ENCODE assay signal across 9 cellular contexts in genomic region chr12:22709292-22709691, GRCh38.
DNase-seq lines count a peak whose midpoint lies in the region; ATAC-seq and TF ChIP-seq lines count a peak whose summit lies in the region.
"Had no signal": no experiment of that assay in that cellular context is flagged by ENCODE, and none has a peak within 500 bp of the region (broad histone marks: within the 10 kb centered on the region; RNA-seq: fewer than 3 reads in every experiment).

No MANE protein-coding gene starts in this region.

- 15% methylated on average over 5 of the region's 5 CpGs for WGBS in esophagus muscularis mucosa

- peaks cover 0 to 8% (median 3%) of the 10 kb centered on the region in 4 donors for H3K4me1 ChIP-seq in esophagus muscularis mucosa
- no peaks in the 10 kb centered on the region for H3K4me1 ChIP-seq in stomach smooth muscle (ENCODE audit: control insufficient read depth, insufficient read depth, low read length)

- TF ChIP-seq EP300 in esophagus muscularis mucosa (IDR thresholded peaks at IDR 0.05), result no peak

- peak; percentile 32 for DNase-seq in NCI-H2171 treated with DMSO at 0.1 percent for 48 hours (lab: John Stamatoyannopoulos, UW)
- no peak for DNase-seq in NCI-H2171 (lab: John Stamatoyannopoulos, UW)
- peak; percentile 31 for DNase-seq in NCI-H446 treated with DMSO at 0.1 percent for 48 hours (lab: John Stamatoyannopoulos, UW)
- DNase-seq in esophagus muscularis mucosa (ENCODE audit: extremely low spot score), result no peak
- no peak for DNase-seq in globus pallidus (ENCODE audit: low spot score)
- no peak for DNase-seq in amygdala (lab: John Stamatoyannopoulos, UW)

- H3K27ac ChIP-seq in esophagus muscularis mucosa (replicated peaks in 1 of 4) (peak overlapping the region in 1 of 4 donors; percentile 17), stomach smooth muscle (ENCODE audit: low read length) (no peak overlapping the region)
- H3K27ac ChIP-seq: BLaER1 had no signal

- no peaks in the 10 kb centered on the region for H3K27me3 ChIP-seq in esophagus muscularis mucosa
- H3K27me3 ChIP-seq in stomach smooth muscle (ENCODE audit: control insufficient read depth in 1 of 2, insufficient read depth in 2 of 2, low read length in 2 of 2), result no peaks in the 10 kb centered on the region
- H3K27me3 ChIP-seq: BLaER1 had no signal

- TF ChIP-seq CTCF in esophagus muscularis mucosa (IDR thresholded peaks at IDR 0.05), result peak; percentile 60 to 74 (median 74)

- no peak overlapping the region for H3K9ac ChIP-seq in stomach smooth muscle (ENCODE audit: low read length in 2 of 2)
- H3K9ac ChIP-seq: BLaER1 had no signal

- H3K9me3 ChIP-seq in esophagus muscularis mucosa (no peaks in the 10 kb centered on the region), stomach smooth muscle (ENCODE audit: control insufficient read depth in 2 of 2, low read length in 2 of 2) (no peaks in the 10 kb centered on the region)
- H3K9me3 ChIP-seq: BLaER1 had no signal

- ATAC-seq in HG02943 (IDR thresholded peaks at IDR 0.05; ENCODE audit: low read depth, unreplicated experiment), result peak; percentile 74

- H3K4me3 ChIP-seq in esophagus muscularis mucosa (no peak overlapping the region), stomach smooth muscle (ENCODE audit: low read length in 2 of 2) (peak overlapping the region; percentile 32 to 47)
- H3K4me3 ChIP-seq: BLaER1 had no signal

- no peak for TF ChIP-seq POLR2A in esophagus muscularis mucosa (IDR thresholded peaks at IDR 0.05; ENCODE audit: low read depth)

- H3K36me3 ChIP-seq in esophagus muscularis mucosa, result no peaks in the 10 kb centered on the region
- H3K36me3 ChIP-seq in stomach smooth muscle (ENCODE audit: control insufficient read depth in 2 of 2, insufficient read depth in 2 of 2, low read length in 2 of 2), result no peaks in the 10 kb centered on the region
- H3K36me3 ChIP-seq: BLaER1 had no signal

- intact Hi-C loops in esophagus muscularis mucosa (cut with DNase I), result loop anchor here (5.0 kb wide), 2 partner anchors 153 to 343 kb away; no protein-coding TSS in a partner anchor

Comparison
In these comparisons a context has a peak if more than half of its experiments do, and no peak if none do; other contexts are left out.
1. DNase-seq: peak in NCI-H2171 treated with DMSO at 0.1 percent for 48 hours (single experiment) and NCI-H446 treated with DMSO at 0.1 percent for 48 hours (single experiment); none in NCI-H2171 (single experiment), esophagus muscularis mucosa (single experiment), globus pallidus (single experiment) and amygdala (0 of 56).
2. H3K4me3 ChIP-seq: peak in stomach smooth muscle (2 of 2); none in esophagus muscularis mucosa (0 of 4).